8 cellular contexts compared by ENCODE assay signal in genomic region chr16:87986361-87986849, GRCh38. TPM values are rescaled to one million over a fixed set of nuclear protein-coding genes. Genes with fewer than 3 reads are reported as not detected.
DNase-seq lines count a peak whose midpoint lies in the region; ATAC-seq, FAIRE-seq and TF ChIP-seq lines count a peak whose summit lies in the region.
"Not testable (repeated sequence)": the region's sequence is repeated elsewhere in the genome, so short reads cannot be mapped to it uniquely, and the experiment has no call there.

No MANE protein-coding gene starts in this region.

- not testable (repeated sequence) for FAIRE-seq in keratinocyte (lab: Jason Lieb, UNC)

- H3K4me3 ChIP-seq in keratinocyte (ENCODE audit: control insufficient read depth in 2 of 3, extremely low read depth in 1 of 3, insufficient read depth in 2 of 3, low read depth in 1 of 3, low read length in 3 of 3); upper lobe of right lung: not testable (repeated sequence)

- not testable (repeated sequence) for H3K9me3 ChIP-seq in keratinocyte (ENCODE audit: control insufficient read depth, low read depth, low read length); upper lobe of right lung

- H3K4me1 ChIP-seq in keratinocyte (ENCODE audit: control insufficient read depth, extremely low read depth, insufficient read depth, low read length); upper lobe of right lung: not testable (repeated sequence)

- peak; percentile 31 for DNase-seq in GM04503 (ENCODE audit: low read depth)
- DNase-seq in MV-4-11 (lab: John Stamatoyannopoulos, UW) = peak; percentile 92
- peak; percentile 37 for DNase-seq in activated gamma-delta T cell treated with anti-CD3 and anti-CD28 coated beads, Interleukin-2, amount 50 U/mL, for 16 hours (ENCODE audit: low read depth)
- peak; percentile 21 to 38 for DNase-seq in dermis microvascular lymphatic vessel endothelial cell (ENCODE audit: low read depth in 2 of 2)
- not testable (repeated sequence) for DNase-seq in keratinocyte (ENCODE audit: low read depth, low spot score); upper lobe of right lung
- DNase-seq in stimulated activated CD4-positive, alpha-beta T cell treated with anti-CD3 and anti-CD28 coated beads, Interleukin-12 subunit alpha, Interleukin-12 subunit beta, amount 100 ng/mL, for 48 hours (ENCODE audit: low read depth in 2 of 3, low spot score in 1 of 3) = peak in 2 of 3 donors; percentile 48

- dilution Hi-C loops in keratinocyte (cut with MboI; ENCODE audit: extremely low pct_ligation_motif_present, low sequenced_read_pairs) = not testable (repeated sequence)

- H3K27ac ChIP-seq in keratinocyte (ENCODE audit: control insufficient read depth, insufficient read depth, low read length) = peak overlapping the region; percentile 40
- not testable (repeated sequence) for H3K27ac ChIP-seq in upper lobe of right lung

- not testable (repeated sequence) for TF ChIP-seq CTCF in keratinocyte (optimal IDR thresholded peaks at IDR 0.05 in 1 of 3, IDR thresholded peaks at IDR 0.05 in 1 of 3, conservative IDR thresholded peaks at IDR 0.05 in 1 of 3; ENCODE audit: extremely low read depth in 1 of 3, insufficient read depth in 2 of 3, low read length in 3 of 3); upper lobe of right lung (IDR thresholded peaks at IDR 0.05)

- not testable (repeated sequence) for H4K20me1 ChIP-seq in keratinocyte (ENCODE audit: control insufficient read depth, extremely low read depth, insufficient read depth, low read length)

- H3K79me2 ChIP-seq in keratinocyte (ENCODE audit: control insufficient read depth, insufficient read depth, low read length) = not testable (repeated sequence)

- intact Hi-C loops in upper lobe of right lung (cut with DNase I) = not testable (repeated sequence)

- not testable (repeated sequence) for H3K4me2 ChIP-seq in keratinocyte (ENCODE audit: control insufficient read depth, extremely low read depth, insufficient read depth, low read depth, low read length)

- not testable (repeated sequence) for H2AFZ ChIP-seq in keratinocyte (ENCODE audit: control insufficient read depth, low read length)

- H3K9ac ChIP-seq in keratinocyte (ENCODE audit: control insufficient read depth, extremely low read depth, insufficient read depth, low read length) = not testable (repeated sequence)

- H3K27me3 ChIP-seq in keratinocyte (ENCODE audit: control insufficient read depth, extremely low read depth, insufficient read depth, low read length); upper lobe of right lung: not testable (repeated sequence)

- H3K36me3 ChIP-seq in keratinocyte (ENCODE audit: control insufficient read depth in 2 of 2, extremely low read depth in 1 of 2, insufficient read depth in 2 of 2, low read length in 2 of 2) = not testable (repeated sequence)
- peaks cover 22% of the 10 kb centered on the region for H3K36me3 ChIP-seq in upper lobe of right lung

- not testable (repeated sequence) for H3K9me1 ChIP-seq in keratinocyte (ENCODE audit: control insufficient read depth, extremely low read depth, insufficient read depth, low read length)

- peak; percentile 85 to 87 for ATAC-seq in activated CD4-positive, CD25-positive, alpha-beta regulatory T cell treated with anti-CD3 and anti-CD28 coated beads, Interleukin-2, amount 50 U/mL, for 24 hours
- peak; percentile 46 for ATAC-seq in upper lobe of right lung

RNA-seq across cellular contexts. Expression of gene BANP, which starts 35.2 kb away (rescaled TPM):
- 13.9 and 17.2 TPM in 2 replicates for total RNA-seq in dermis microvascular lymphatic vessel endothelial cell
- 10.0 to 12.9 TPM (median 10.8 TPM) in 3 replicates for polyA plus RNA-seq in keratinocyte
- polyA plus RNA-seq in keratinocyte (2011; ENCODE audit: low read depth) = 13.1 TPM
- polyA plus RNA-seq in keratinocyte (2011; cell fraction: cytosol; rRNA removed) = 9.4 and 9.8 TPM in 2 replicates
- polyA plus RNA-seq in keratinocyte (2011; cell fraction: nucleus; rRNA removed) = 24.4 and 26.9 TPM in 2 replicates
- polyA plus RNA-seq in keratinocyte (2012; ENCODE audit: low replicate concordance) = 8.6 and 12.8 TPM in 2 replicates
- polyA minus RNA-seq in keratinocyte = 21.7 to 27.9 TPM (median 23.6 TPM) in 3 replicates
- polyA minus RNA-seq in keratinocyte (2011; cell fraction: cytosol; rRNA and poly(A)+ RNA removed) = 27.4 TPM
- 23.3 and 24.7 TPM in 2 replicates for polyA minus RNA-seq in keratinocyte (2011; cell fraction: nucleus; rRNA and poly(A)+ RNA removed)
- 20.6 TPM for total RNA-seq in upper lobe of right lung

RNA-seq across cellular contexts. Expression of gene CA5A, which starts 50.1 kb away (rescaled TPM):
- total RNA-seq in dermis microvascular lymphatic vessel endothelial cell (not detected in 2 replicates), upper lobe of right lung (not detected)
- polyA plus RNA-seq in keratinocyte = not detected in 3 replicates
- polyA plus RNA-seq in keratinocyte (2011; ENCODE audit: low read depth) = not detected
- not detected in 2 replicates for polyA plus RNA-seq in keratinocyte (2011; cell fraction: cytosol; rRNA removed)
- not detected in 2 replicates for polyA plus RNA-seq in keratinocyte (2011; cell fraction: nucleus; rRNA removed)
- not detected in 2 replicates for polyA plus RNA-seq in keratinocyte (2012; ENCODE audit: low replicate concordance)
- not detected in 3 replicates for polyA minus RNA-seq in keratinocyte
- not detected for polyA minus RNA-seq in keratinocyte (2011; cell fraction: cytosol; rRNA and poly(A)+ RNA removed)
- polyA minus RNA-seq in keratinocyte (2011; cell fraction: nucleus; rRNA and poly(A)+ RNA removed) = not detected in 2 replicates
